22 cellular contexts compared by ENCODE assay signal in the genomic region with DNA sequence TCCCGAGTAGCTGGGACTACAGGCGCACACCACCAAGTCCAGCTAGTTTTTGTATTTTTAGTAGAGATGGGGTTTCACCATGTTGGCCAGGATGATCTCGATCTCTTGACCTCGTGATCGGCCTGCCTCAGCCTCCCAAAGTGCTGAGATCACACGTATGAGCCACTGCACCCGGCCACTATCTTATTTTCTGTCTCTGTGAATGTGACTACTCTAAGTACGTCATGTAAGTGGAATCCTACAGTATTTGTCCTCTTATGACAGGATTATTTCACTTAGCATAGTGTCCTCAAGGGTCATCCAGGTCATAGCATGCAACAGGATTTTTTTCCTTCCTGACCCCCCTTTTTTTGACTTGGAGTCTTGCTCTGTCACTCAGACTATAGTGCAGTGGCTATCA. TPM values are rescaled to one million over a fixed set of nuclear protein-coding genes. Genes with fewer than 3 reads are reported as not detected.
"Had no signal": no experiment of that assay in that cellular context is flagged by ENCODE, and none has a peak within 500 bp of the region (broad histone marks: within the 10 kb centered on the region; RNA-seq: fewer than 3 reads in every experiment).

No MANE protein-coding gene starts in this region.

- H3K27ac ChIP-seq: heart left ventricle, ovary, right atrium auricular region, suprapubic skin, thyroid gland, upper lobe of left lung, vagina had no signal

- H3K27me3 ChIP-seq: heart left ventricle, ovary, right atrium auricular region, suprapubic skin, thyroid gland, upper lobe of left lung, vagina had no signal

- DNase-seq: dermis blood vessel endothelial cell; effector CD4-positive, alpha-beta T cell; endodermal cell; foreskin melanocyte; heart left ventricle; hippocampal formation; left colon; left ventricle myocardium superior; mesendoderm; naive thymus-derived CD4-positive, alpha-beta T cell; nucleus accumbens; ovary; small intestine; stimulated activated CD4-positive, alpha-beta T cell treated with anti-CD3 and anti-CD28 coated beads, Interleukin-12 subunit alpha, Interleukin-12 subunit beta, amount 100 ng/mL, for 4 hours; stimulated activated naive CD8-positive, alpha-beta T cell treated with anti-CD3 and anti-CD28 coated beads, Interleukin-15, Interleukin-2, amounts not matched to agents 100 U/mL and 50 U/mL, for 24 hours; thyroid gland; upper lobe of left lung had no signal

- H3K27me3 Mint-ChIP-seq: naive thymus-derived CD4-positive, alpha-beta T cell had no signal

- H3K36me3 Mint-ChIP-seq: naive thymus-derived CD4-positive, alpha-beta T cell had no signal

- H3K9me3 ChIP-seq: heart left ventricle, ovary, right atrium auricular region, suprapubic skin, thyroid gland, upper lobe of left lung, vagina had no signal

- H3K9me3 Mint-ChIP-seq: endodermal cell; naive thymus-derived CD4-positive, alpha-beta T cell had no signal

- H3K27ac Mint-ChIP-seq: endodermal cell had no signal

- H3K36me3 ChIP-seq: ovary, right atrium auricular region, suprapubic skin, thyroid gland, upper lobe of left lung, vagina had no signal

- H3K4me3 Mint-ChIP-seq: endodermal cell; naive thymus-derived CD4-positive, alpha-beta T cell had no signal

- H3K4me3 ChIP-seq: heart left ventricle, lung, ovary, right atrium auricular region, suprapubic skin, thyroid gland, upper lobe of left lung, vagina had no signal

RNA-seq across cellular contexts. Expression of a gene that starts 7.6 kb away (rescaled TPM):
- total RNA-seq: vagina had no signal

RNA-seq across cellular contexts. Expression of a gene that starts 17.8 kb away (rescaled TPM):
- polyA plus RNA-seq: neural cell had no signal
